ENCODE assay signal across 8 cellular contexts in genomic region chr4:112031712-112032328, GRCh38.
DNase-seq lines count a peak whose midpoint lies in the region; ATAC-seq, FAIRE-seq and TF ChIP-seq lines count a peak whose summit lies in the region.

No MANE protein-coding gene starts in this region.

- peak; percentile 75 for FAIRE-seq in colon (lab: Jason Lieb, UNC)

- H3K9me3 ChIP-seq in mesenchymal stem cell (ENCODE audit: control insufficient read depth, low read length) = no peaks in the 10 kb centered on the region

- H4K8ac ChIP-seq in mesenchymal stem cell (ENCODE audit: low read length) = no peak overlapping the region

- in situ Hi-C loops in GM13976 (cut with MboI; ENCODE audit: low sequenced_read_pairs, unreplicated experiment) = loop anchor here (10.0 kb wide), 2 partner anchors 87 to 387 kb away; no protein-coding TSS in a partner anchor

- no peak overlapping the region for H3K23ac ChIP-seq in mesenchymal stem cell (ENCODE audit: low read length in 2 of 2)

- no peak overlapping the region for H3K4me3 ChIP-seq in mesenchymal stem cell (ENCODE audit: insufficient read depth in 1 of 2, low read depth in 1 of 2, low read length in 2 of 2)

- no peak overlapping the region for H3K14ac ChIP-seq in mesenchymal stem cell (ENCODE audit: low read length in 2 of 2)

- no peak overlapping the region for H2AFZ ChIP-seq in mesenchymal stem cell (ENCODE audit: low read depth, low read length)

- no peaks in the 10 kb centered on the region for H3K36me3 ChIP-seq in mesenchymal stem cell (ENCODE audit: control insufficient read depth in 1 of 2, insufficient read depth in 2 of 2, low read depth in 1 of 2, low read length in 2 of 2)

- no peak overlapping the region for H2BK120ac ChIP-seq in mesenchymal stem cell (ENCODE audit: low read depth, low read length)

- peak; percentile 85 for ATAC-seq in HG02981 (IDR thresholded peaks at IDR 0.05; ENCODE audit: unreplicated experiment)

- no peak overlapping the region for H2BK12ac ChIP-seq in mesenchymal stem cell (ENCODE audit: low read length in 2 of 2)

- H3K4ac ChIP-seq in mesenchymal stem cell (ENCODE audit: low read depth in 1 of 2, low read length in 2 of 2) = no peak overlapping the region

- no peak overlapping the region for H3K27ac ChIP-seq in mesenchymal stem cell (ENCODE audit: low read length, poor library complexity, severe bottlenecking)

- peak; percentile 52 for TF ChIP-seq CTCF in GM13976 (IDR thresholded peaks at IDR 0.05; ENCODE audit: borderline replicate concordance, control extremely low read depth, extremely low read depth, insufficient read depth, missing control alignments)

- no peak overlapping the region for H3K9ac ChIP-seq in mesenchymal stem cell (ENCODE audit: low read length)

- WGBS in mesenchymal stem cell = no CpG with 5 or more reads among the region's 6 CpGs

- H3K4me2 ChIP-seq in mesenchymal stem cell (ENCODE audit: low read length, poor library complexity, severe bottlenecking) = no peak overlapping the region

- DNase-seq in Ammon's horn (ENCODE audit: low spot score) (peak; percentile 67), GM13976 (ENCODE audit: low spot score) (peak; percentile 50), NCI-H526 treated with DMSO at 0.1 percent for 48 hours (lab: John Stamatoyannopoulos, UW) (peak; percentile 22), mesenchymal stem cell (peak; percentile 72), NCI-H2107 treated with DMSO at 0.1 percent for 48 hours (lab: John Stamatoyannopoulos, UW; ENCODE audit: unreplicated experiment) (no peak), GF-D8 (lab: John Stamatoyannopoulos, UW) (no peak)

- H4K91ac ChIP-seq in mesenchymal stem cell (ENCODE audit: low read length) = no peak overlapping the region

- no peak overlapping the region for H2BK15ac ChIP-seq in mesenchymal stem cell (ENCODE audit: low read depth, poor library complexity, severe bottlenecking)

- H2AK5ac ChIP-seq in mesenchymal stem cell (ENCODE audit: low read length, severe bottlenecking) = no peak overlapping the region

- H3K4me1 ChIP-seq in mesenchymal stem cell (ENCODE audit: control insufficient read depth, insufficient read depth, low read depth, low read length) = peaks cover 1% of the 10 kb centered on the region

- H3K79me1 ChIP-seq in mesenchymal stem cell (replicated peaks; ENCODE audit: low read length, poor library complexity, severe bottlenecking) = no peaks in the 10 kb centered on the region

- no peak overlapping the region for H3K18ac ChIP-seq in mesenchymal stem cell (ENCODE audit: low read depth in 1 of 2, low read length in 2 of 2)

- H3K27me3 ChIP-seq in mesenchymal stem cell (ENCODE audit: control insufficient read depth in 1 of 2, insufficient read depth in 1 of 2, low read length in 2 of 2) = peaks cover 0 to 7% of the 10 kb centered on the region in 2 experiments

- no peak overlapping the region for H2BK5ac ChIP-seq in mesenchymal stem cell (ENCODE audit: low read depth, low read length, poor library complexity, severe bottlenecking)

Comparison
In these comparisons a context has a peak if more than half of its experiments do, and no peak if none do; other contexts are left out.
1. DNase-seq: peak in Ammon's horn (single experiment), GM13976 (single experiment), NCI-H526 treated with DMSO at 0.1 percent for 48 hours (single experiment) and mesenchymal stem cell (single experiment); none in NCI-H2107 treated with DMSO at 0.1 percent for 48 hours (single experiment) and GF-D8 (single experiment).